ENCODE assay signal across 19 cellular contexts in the genomic region with DNA sequence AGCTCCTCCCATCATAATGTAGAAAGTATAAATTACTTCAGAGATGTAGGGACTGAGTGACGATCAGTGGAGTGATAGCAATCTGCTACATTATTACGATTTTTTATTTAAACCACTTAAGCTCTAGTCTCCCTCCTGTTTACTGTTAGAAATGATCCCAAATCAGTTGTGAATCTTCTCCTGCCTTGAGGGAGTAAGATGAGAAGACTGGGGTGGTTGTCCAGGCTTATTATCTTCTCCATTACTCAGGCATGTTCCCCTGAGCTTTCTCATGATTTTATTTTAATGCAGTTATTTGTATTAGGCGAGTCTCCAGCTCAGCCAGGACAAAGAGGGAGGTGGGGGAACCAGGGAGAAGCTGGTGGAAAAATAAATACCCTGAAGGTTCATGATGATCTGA. TPM values are rescaled to one million over a fixed set of nuclear protein-coding genes. Genes with fewer than 3 reads are reported as not detected.
DNase-seq lines count a peak whose midpoint lies in the region; FAIRE-seq and TF ChIP-seq lines count a peak whose summit lies in the region.
"Had no signal": no experiment of that assay in that cellular context is flagged by ENCODE, and none has a peak within 500 bp of the region (broad histone marks: within the 10 kb centered on the region; RNA-seq: fewer than 3 reads in every experiment).

No MANE protein-coding gene starts in this region.

- no peak overlapping the region for H3K18ac ChIP-seq in neuronal stem cell (ENCODE audit: low read length)

- H3K27me3 Mint-ChIP-seq in glutamatergic neuron (ENCODE audit: unreplicated experiment), result peaks cover 11% of the 10 kb centered on the region
- H3K27me3 Mint-ChIP-seq in T-helper 2 cell treated with Interferon-gamma antibody and Interleukin-4, amounts not matched to agents 5 μg/mL and 100 μg/mL, for 36 hours (ENCODE audit: low read depth), result peaks cover 53% of the 10 kb centered on the region

- no peaks in the 10 kb centered on the region for H3K9me3 ChIP-seq in BE2C
- no peaks in the 10 kb centered on the region for H3K9me3 ChIP-seq in neuronal stem cell (replicated peaks in 1 of 2; ENCODE audit: control insufficient read depth in 2 of 2, insufficient read depth in 1 of 2, low read depth in 1 of 2, low read length in 2 of 2)
- no peaks in the 10 kb centered on the region for H3K9me3 ChIP-seq in thyroid gland
- H3K9me3 ChIP-seq: HAP-1 had no signal

- H2AK5ac ChIP-seq in neuronal stem cell (ENCODE audit: low read depth, low read length), result no peak overlapping the region

- H3K36me3 Mint-ChIP-seq in glutamatergic neuron (ENCODE audit: unreplicated experiment), result no peaks in the 10 kb centered on the region
- no peaks in the 10 kb centered on the region for H3K36me3 Mint-ChIP-seq in T-helper 2 cell treated with Interferon-gamma antibody and Interleukin-4, amounts not matched to agents 5 μg/mL and 100 μg/mL, for 36 hours (ENCODE audit: low read depth)
- H3K36me3 Mint-ChIP-seq: CD14-positive monocyte had no signal

- H3K79me1 ChIP-seq in neuronal stem cell (ENCODE audit: low read depth, low read length), result no peaks in the 10 kb centered on the region

- H3K4me1 ChIP-seq in BE2C, result peaks cover 14% of the 10 kb centered on the region
- peaks cover 13 to 17% of the 10 kb centered on the region in 2 donors for H3K4me1 ChIP-seq in neuronal stem cell (ENCODE audit: control insufficient read depth in 2 of 2, insufficient read depth in 1 of 2, low read depth in 1 of 2, low read length in 2 of 2)
- no peaks in the 10 kb centered on the region for H3K4me1 ChIP-seq in thyroid gland

- peaks cover 58% of the 10 kb centered on the region for H3K4me1 Mint-ChIP-seq in glutamatergic neuron (ENCODE audit: low read depth, unreplicated experiment)
- no peaks in the 10 kb centered on the region for H3K4me1 Mint-ChIP-seq in T-helper 2 cell treated with Interferon-gamma antibody and Interleukin-4, amounts not matched to agents 5 μg/mL and 100 μg/mL, for 36 hours (ENCODE audit: low read depth)

- no peak overlapping the region for H2BK15ac ChIP-seq in neuronal stem cell (ENCODE audit: low read length)

- TF ChIP-seq POLR2A in thyroid gland (IDR thresholded peaks at IDR 0.05) (no peak), GM12891 (IDR thresholded peaks at IDR 0.05; ENCODE audit: low read depth, low read length) (no peak)

- H3K4me3 ChIP-seq in BE2C (ENCODE audit: low read depth, low read length), result no peak overlapping the region
- no peak overlapping the region for H3K4me3 ChIP-seq in neuronal stem cell (ENCODE audit: low read length in 2 of 2)
- H3K4me3 ChIP-seq in thyroid gland (replicated peaks in 1 of 3), result no peak overlapping the region
- H3K4me3 ChIP-seq: HAP-1 had no signal

- no peak overlapping the region for H3K4me2 ChIP-seq in neuronal stem cell (ENCODE audit: insufficient read depth, low read length, poor library complexity, severe bottlenecking)

- H3K4ac ChIP-seq in neuronal stem cell (ENCODE audit: low read length), result no peak overlapping the region

- no peak overlapping the region for H3K9ac ChIP-seq in neuronal stem cell (ENCODE audit: low read depth, low read length, poor library complexity)

- peak; percentile 56 for DNase-seq in BE2C
- peak; percentile 84 for DNase-seq in NCI-H69 (lab: John Stamatoyannopoulos, UW)
- DNase-seq in glutamatergic neuron, result no peak
- no peak for DNase-seq in neuronal stem cell (ENCODE audit: low spot score)
- no peak for DNase-seq in thyroid gland
- DNase-seq in T-helper 2 cell treated with Interferon-gamma antibody and Interleukin-4, amounts not matched to agents 5 μg/mL and 100 μg/mL, for 36 hours (ENCODE audit: low spot score), result no peak
- DNase-seq in GM12891 (ENCODE audit: insufficient read length, low spot score), result no peak
- DNase-seq: DMS53, EL, GF-D8, Kasumi-1, NCI-H187, NCI-H2107, NCI-H2227 treated with DMSO at 0.1 percent for 48 hours, NCI-H510A, NCI-H748 treated with DMSO at 0.1 percent for 48 hours had no signal

- TF ChIP-seq CTCF in BE2C (IDR thresholded peaks at IDR 0.05; ENCODE audit: low read depth, low read length) (no peak), glutamatergic neuron (IDR thresholded peaks at IDR 0.05; ENCODE audit: partially characterized antibody, unreplicated experiment) (no peak), thyroid gland (IDR thresholded peaks at IDR 0.05) (no peak)

- no peak overlapping the region for H4K91ac ChIP-seq in neuronal stem cell (ENCODE audit: low read depth, low read length, poor library complexity)

- no peak overlapping the region for H4K8ac ChIP-seq in neuronal stem cell (ENCODE audit: low read depth, low read length)

- FAIRE-seq in GM12891 (lab: Jason Lieb, UNC), result no peak
- FAIRE-seq: D721Med had no signal

- H2BK5ac ChIP-seq in neuronal stem cell (ENCODE audit: low read length), result no peak overlapping the region

- H3K36me3 ChIP-seq in BE2C, result no peaks in the 10 kb centered on the region
- H3K36me3 ChIP-seq in neuronal stem cell (replicated peaks in 1 of 2; ENCODE audit: control insufficient read depth in 2 of 2, insufficient read depth in 2 of 2, low read length in 2 of 2), result no peaks in the 10 kb centered on the region
- no peaks in the 10 kb centered on the region for H3K36me3 ChIP-seq in thyroid gland
- H3K36me3 ChIP-seq: HAP-1 had no signal

- no peak overlapping the region for H3K27ac ChIP-seq in neuronal stem cell (replicated peaks; ENCODE audit: low read length)
- no peak overlapping the region for H3K27ac ChIP-seq in thyroid gland

- intact Hi-C loops in thyroid gland (cut with DNase I), result no loop called here

- no peak overlapping the region for H2BK12ac ChIP-seq in neuronal stem cell (ENCODE audit: low read length)

- WGBS in neuronal stem cell (ENCODE audit: extremely low coverage in 2 of 2, insufficient read length in 2 of 2, insufficient replicate concordance in 1 of 2), 2 donors, result no CpG with 5 or more reads among the region's 3 CpGs
- 72 to 76% methylated on average over 3 of the region's 3 CpGs for WGBS in thyroid gland, 2 donors

- peak overlapping the region; percentile 44 for H2AFZ ChIP-seq in neuronal stem cell (ENCODE audit: low read length)

- no peak overlapping the region for H3K23ac ChIP-seq in neuronal stem cell (ENCODE audit: low read depth, low read length, poor library complexity)

- peak overlapping the region; percentile 94 for H3K27ac Mint-ChIP-seq in glutamatergic neuron (ENCODE audit: unreplicated experiment)
- H3K27ac Mint-ChIP-seq in T-helper 2 cell treated with Interferon-gamma antibody and Interleukin-4, amounts not matched to agents 5 μg/mL and 100 μg/mL, for 36 hours, result no peak overlapping the region
- H3K27ac Mint-ChIP-seq: CD14-positive monocyte had no signal

- H2BK120ac ChIP-seq in neuronal stem cell (ENCODE audit: low read depth, low read length), result no peak overlapping the region

- H3K27me3 ChIP-seq in BE2C (no peaks in the 10 kb centered on the region), neuronal stem cell (ENCODE audit: control insufficient read depth in 3 of 3, insufficient read depth in 3 of 3, low read depth in 1 of 3, low read length in 3 of 3) (peaks cover 0 to 8% (median 0%) of the 10 kb centered on the region in 3 experiments), thyroid gland (no peaks in the 10 kb centered on the region)

- peak overlapping the region; percentile 68 for H3K4me3 Mint-ChIP-seq in glutamatergic neuron (ENCODE audit: unreplicated experiment)
- H3K4me3 Mint-ChIP-seq in T-helper 2 cell treated with Interferon-gamma antibody and Interleukin-4, amounts not matched to agents 5 μg/mL and 100 μg/mL, for 36 hours, result no peak overlapping the region

- H3K9me3 Mint-ChIP-seq in glutamatergic neuron (ENCODE audit: unreplicated experiment), result peaks cover 17% of the 10 kb centered on the region
- H3K9me3 Mint-ChIP-seq in T-helper 2 cell treated with Interferon-gamma antibody and Interleukin-4, amounts not matched to agents 5 μg/mL and 100 μg/mL, for 36 hours, result no peaks in the 10 kb centered on the region

- H3K14ac ChIP-seq in neuronal stem cell (ENCODE audit: low read length), result no peak overlapping the region

TF ChIP-seq in GM12891, 5 proteins besides CTCF, POLR2A, EP300 and RAD21:
- TF ChIP-seq TAF1 (IDR thresholded peaks at IDR 0.05; ENCODE audit: low read depth, low read length) (no peak), SPI1 (IDR thresholded peaks at IDR 0.05; ENCODE audit: low read depth, low read length) (no peak), PAX5 (IDR thresholded peaks at IDR 0.05; ENCODE audit: insufficient read depth, low read length, severe bottlenecking) (no peak), POU2F2 (IDR thresholded peaks at IDR 0.05; ENCODE audit: low read depth, low read length) (no peak), POLR2AphosphoS5 (IDR thresholded peaks at IDR 0.05; ENCODE audit: low read depth, low read length) (no peak)

RNA-seq across cellular contexts. Expression of gene CTNNA1, which starts 48.2 kb away (rescaled TPM):
- 89.9 TPM for polyA plus RNA-seq in BE2C (2012; ENCODE audit: insufficient read depth, insufficient read length, low read depth)
- total RNA-seq in glutamatergic neuron (ENCODE audit: unreplicated experiment) (598 TPM), thyroid gland (100 to 1,000 TPM; 256 to 405 (median 341) TPM)
- polyA plus RNA-seq in neuronal stem cell (2013, experiment 1 of 2), result 96.3 TPM
- 95.4 TPM for polyA plus RNA-seq in neuronal stem cell (2013, experiment 2 of 2)
- polyA plus RNA-seq in GM12891 (2012; ENCODE audit: low read depth, missing spikeins), result 50.5 TPM

Comparison
In these comparisons a context has a peak if more than half of its experiments do, and no peak if none do; other contexts are left out.
1. DNase-seq: peak in BE2C (single experiment) and NCI-H69 (single experiment); none in glutamatergic neuron (single experiment), neuronal stem cell (single experiment), thyroid gland (0 of 2), T-helper 2 cell treated with Interferon-gamma antibody and Interleukin-4, amounts not matched to agents 5 μg/mL and 100 μg/mL, for 36 hours (single experiment) and GM12891 (single experiment).